Comparison of ENCODE assay signal across 19 cellular contexts in the genomic region with DNA sequence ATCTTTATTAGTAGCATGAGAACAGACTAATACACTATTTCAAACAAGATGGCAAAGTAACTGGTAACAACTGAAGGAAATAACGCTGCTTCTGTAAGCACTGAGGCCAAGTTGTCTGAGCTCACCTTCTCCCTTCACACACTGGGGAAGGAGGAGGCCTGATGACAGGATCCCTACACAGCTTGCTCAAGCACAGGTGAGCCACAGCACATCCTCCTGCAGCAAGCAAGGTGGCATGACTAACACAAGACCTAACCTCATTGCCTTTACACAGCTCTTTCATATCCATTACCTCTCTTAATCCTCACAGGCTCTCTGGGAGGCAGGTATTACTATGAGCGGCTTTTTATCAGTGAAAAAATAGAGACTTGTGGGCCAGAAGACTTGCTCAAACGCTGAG.
DNase-seq lines count a peak whose midpoint lies in the region; ATAC-seq, FAIRE-seq and TF ChIP-seq lines count a peak whose summit lies in the region.
"Had no signal": no experiment of that assay in that cellular context is flagged by ENCODE, and none has a peak within 500 bp of the region (broad histone marks: within the 10 kb centered on the region; RNA-seq: fewer than 3 reads in every experiment).

No MANE protein-coding gene starts in this region.

- no peak overlapping the region for H3K9ac ChIP-seq in trophoblast cell (ENCODE audit: low read length)

- no peak overlapping the region for H4K91ac ChIP-seq in trophoblast cell (ENCODE audit: low read depth, low read length)

- no peak for ATAC-seq in GM23338
- ATAC-seq: HepG2 had no signal

- TF ChIP-seq CTCF in bronchial epithelial cell (IDR thresholded peaks at IDR 0.05; ENCODE audit: insufficient read depth, low read length, severe bottlenecking): no peak
- TF ChIP-seq CTCF in GM23338 (conservative IDR thresholded peaks at IDR 0.05; ENCODE audit: low read depth in 2 of 2): no peak

- peaks cover 5% of the 10 kb centered on the region; the same call in 2 of the 3 replicates for H3K4me1 Mint-ChIP-seq in GM23338

- no peak overlapping the region for H4K8ac ChIP-seq in trophoblast cell (ENCODE audit: low read depth, low read length)

- no peak overlapping the region for H3K27ac ChIP-seq in trophoblast cell (ENCODE audit: low read depth, low read length)
- H3K27ac ChIP-seq in GM23338 (ENCODE audit: low read depth): no peak overlapping the region
- H3K27ac ChIP-seq: HL-60 had no signal

- H3K4me3 ChIP-seq in bronchial epithelial cell (ENCODE audit: low read depth, low read length) (no peak overlapping the region), trophoblast cell (ENCODE audit: low read depth, low read length) (no peak overlapping the region), GM23338 (no peak overlapping the region)

- no peak overlapping the region for H3K23ac ChIP-seq in trophoblast cell (ENCODE audit: low read length)

- H3K36me3 Mint-ChIP-seq in GM23338 (ENCODE audit: low read depth): peaks cover 5% of the 10 kb centered on the region; the same call in 2 of the 3 replicates

- no peak overlapping the region for H2BK12ac ChIP-seq in trophoblast cell (ENCODE audit: low read length)

- no peak overlapping the region for H2BK5ac ChIP-seq in trophoblast cell (ENCODE audit: low read depth, low read length, poor library complexity)

- no peaks in the 10 kb centered on the region; the same call in 1 of the 2 replicates for H4K20me1 ChIP-seq in GM23338 (replicated peaks; ENCODE audit: insufficient read depth)

- no CpG with 5 or more reads among the region's 3 CpGs for WGBS in trophoblast cell (ENCODE audit: extremely low coverage, insufficient coverage, insufficient read length)

- H3K27me3 ChIP-seq in bronchial epithelial cell (ENCODE audit: control insufficient read depth, insufficient read depth, low read length) (no peaks in the 10 kb centered on the region), trophoblast cell (ENCODE audit: insufficient read depth, low read length) (no peaks in the 10 kb centered on the region), GM23338 (ENCODE audit: insufficient read depth) (no peaks in the 10 kb centered on the region)

- H2AFZ ChIP-seq in trophoblast cell (ENCODE audit: insufficient read depth, low read length, poor library complexity) (no peak overlapping the region), GM23338 (no peak overlapping the region)

- H3K27ac Mint-ChIP-seq in GM23338: no peak overlapping the region; the same call in 1 of the 2 replicates
- H3K27ac Mint-ChIP-seq: B cell; CD4-positive, CD25-positive, alpha-beta regulatory T cell had no signal

- no peak overlapping the region for H4K12ac ChIP-seq in trophoblast cell (ENCODE audit: low read depth, low read length)

- no peaks in the 10 kb centered on the region; the same call in 1 of the 2 replicates for H3K9me2 ChIP-seq in GM23338 (ENCODE audit: insufficient read depth)

- H3K36me3 ChIP-seq in bronchial epithelial cell (ENCODE audit: control insufficient read depth, insufficient read depth, low read length) (no peaks in the 10 kb centered on the region), trophoblast cell (ENCODE audit: control insufficient read depth in 1 of 2, insufficient read depth in 2 of 2, low read length in 2 of 2) (no peaks in the 10 kb centered on the region), GM23338 (ENCODE audit: insufficient read depth) (no peaks in the 10 kb centered on the region)

- TF ChIP-seq POLR2A in erythroblast (IDR thresholded peaks at IDR 0.05; ENCODE audit: low read length): peak; percentile 36

- H2BK120ac ChIP-seq in trophoblast cell (ENCODE audit: insufficient read depth, low read length, poor library complexity): no peak overlapping the region

- H3K9me3 ChIP-seq in trophoblast cell (ENCODE audit: insufficient read depth, low read depth, low read length): no peaks in the 10 kb centered on the region
- H3K9me3 ChIP-seq: Caco-2 had no signal

- H3K18ac ChIP-seq in trophoblast cell (ENCODE audit: low read length): no peak overlapping the region

- H2AK5ac ChIP-seq in trophoblast cell (ENCODE audit: low read length): no peak overlapping the region

- H3K14ac ChIP-seq in trophoblast cell (ENCODE audit: low read length): no peak overlapping the region

- no peaks in the 10 kb centered on the region for H3F3A ChIP-seq in GM23338 (replicated peaks; ENCODE audit: low read depth)

- H3K4ac ChIP-seq in trophoblast cell (ENCODE audit: low read depth, low read length): peak overlapping the region; percentile 24

- no peak overlapping the region for H3K4me3 Mint-ChIP-seq in GM23338
- H3K4me3 Mint-ChIP-seq: B cell; CD4-positive, CD25-positive, alpha-beta regulatory T cell had no signal

- H3K79me2 ChIP-seq in trophoblast cell (ENCODE audit: control insufficient read depth, insufficient read depth, low read length, poor library complexity): peaks cover 1% of the 10 kb centered on the region
- H3K79me2 ChIP-seq in GM23338 (replicated peaks; ENCODE audit: insufficient read depth): peaks cover 13% of the 10 kb centered on the region; the same call in 1 of the 2 replicates

- FAIRE-seq in HTR-8/SVneo (lab: Jason Lieb, UNC) (peak; percentile 16), bronchial epithelial cell (lab: Jason Lieb, UNC) (no peak)
- FAIRE-seq: D721Med, G401.6, GM12891, GM19239, H54, HepG2 had no signal

- no peaks in the 10 kb centered on the region for H3K79me1 ChIP-seq in trophoblast cell (ENCODE audit: low read length)

- H3K27me3 Mint-ChIP-seq in GM23338 (ENCODE audit: insufficient read depth, low read depth, poor library complexity): no peaks in the 10 kb centered on the region
- H3K27me3 Mint-ChIP-seq: B cell; CD4-positive, CD25-positive, alpha-beta regulatory T cell had no signal

- DNase-seq in HTR-8/SVneo (ENCODE audit: insufficient read length, low spot score) (no peak), bronchial epithelial cell (ENCODE audit: low read depth) (peak; percentile 56), erythroblast (lab: John Stamatoyannopoulos, UW) (no peak), trophoblast cell (no peak), NCI-H1930 (lab: John Stamatoyannopoulos, UW) (no peak), GM23338 (ENCODE audit: low spot score) (no peak)
- DNase-seq in stimulated activated naive CD4-positive, alpha-beta T cell (lab: John Stamatoyannopoulos, UW): no peak
- DNase-seq: C1 segment of cervical spinal cord; Caco-2; CD4-positive, CD25-positive, alpha-beta regulatory T cell; HCEC 1CT had no signal

- H3K4me2 ChIP-seq in trophoblast cell (ENCODE audit: low read length) (no peak overlapping the region), GM23338 (no peak overlapping the region)

- H3K4me1 ChIP-seq in trophoblast cell (ENCODE audit: control insufficient read depth in 1 of 2, insufficient read depth in 2 of 2, low read length in 2 of 2) (peaks cover 4 to 7% of the 10 kb centered on the region in 2 experiments), GM23338 (ENCODE audit: insufficient read depth) (no peaks in the 10 kb centered on the region; the same call in 1 of the 2 replicates)
- H3K4me1 ChIP-seq: Caco-2 had no signal

- no peaks in the 10 kb centered on the region; the same call in 1 of the 3 replicates for H3K9me3 Mint-ChIP-seq in GM23338
- H3K9me3 Mint-ChIP-seq: CD4-positive, CD25-positive, alpha-beta regulatory T cell had no signal

TF ChIP-seq in GM23338, 12 proteins besides CTCF, POLR2A, EP300 and RAD21 (continues in another document):
- TF ChIP-seq, protein P1, sequence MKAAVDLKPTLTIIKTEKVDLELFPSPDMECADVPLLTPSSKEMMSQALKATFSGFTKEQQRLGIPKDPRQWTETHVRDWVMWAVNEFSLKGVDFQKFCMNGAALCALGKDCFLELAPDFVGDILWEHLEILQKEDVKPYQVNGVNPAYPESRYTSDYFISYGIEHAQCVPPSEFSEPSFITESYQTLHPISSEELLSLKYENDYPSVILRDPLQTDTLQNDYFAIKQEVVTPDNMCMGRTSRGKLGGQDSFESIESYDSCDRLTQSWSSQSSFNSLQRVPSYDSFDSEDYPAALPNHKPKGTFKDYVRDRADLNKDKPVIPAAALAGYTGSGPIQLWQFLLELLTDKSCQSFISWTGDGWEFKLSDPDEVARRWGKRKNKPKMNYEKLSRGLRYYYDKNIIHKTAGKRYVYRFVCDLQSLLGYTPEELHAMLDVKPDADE (IDR thresholded peaks at IDR 0.05): no peak
- TF ChIP-seq, protein P2, sequence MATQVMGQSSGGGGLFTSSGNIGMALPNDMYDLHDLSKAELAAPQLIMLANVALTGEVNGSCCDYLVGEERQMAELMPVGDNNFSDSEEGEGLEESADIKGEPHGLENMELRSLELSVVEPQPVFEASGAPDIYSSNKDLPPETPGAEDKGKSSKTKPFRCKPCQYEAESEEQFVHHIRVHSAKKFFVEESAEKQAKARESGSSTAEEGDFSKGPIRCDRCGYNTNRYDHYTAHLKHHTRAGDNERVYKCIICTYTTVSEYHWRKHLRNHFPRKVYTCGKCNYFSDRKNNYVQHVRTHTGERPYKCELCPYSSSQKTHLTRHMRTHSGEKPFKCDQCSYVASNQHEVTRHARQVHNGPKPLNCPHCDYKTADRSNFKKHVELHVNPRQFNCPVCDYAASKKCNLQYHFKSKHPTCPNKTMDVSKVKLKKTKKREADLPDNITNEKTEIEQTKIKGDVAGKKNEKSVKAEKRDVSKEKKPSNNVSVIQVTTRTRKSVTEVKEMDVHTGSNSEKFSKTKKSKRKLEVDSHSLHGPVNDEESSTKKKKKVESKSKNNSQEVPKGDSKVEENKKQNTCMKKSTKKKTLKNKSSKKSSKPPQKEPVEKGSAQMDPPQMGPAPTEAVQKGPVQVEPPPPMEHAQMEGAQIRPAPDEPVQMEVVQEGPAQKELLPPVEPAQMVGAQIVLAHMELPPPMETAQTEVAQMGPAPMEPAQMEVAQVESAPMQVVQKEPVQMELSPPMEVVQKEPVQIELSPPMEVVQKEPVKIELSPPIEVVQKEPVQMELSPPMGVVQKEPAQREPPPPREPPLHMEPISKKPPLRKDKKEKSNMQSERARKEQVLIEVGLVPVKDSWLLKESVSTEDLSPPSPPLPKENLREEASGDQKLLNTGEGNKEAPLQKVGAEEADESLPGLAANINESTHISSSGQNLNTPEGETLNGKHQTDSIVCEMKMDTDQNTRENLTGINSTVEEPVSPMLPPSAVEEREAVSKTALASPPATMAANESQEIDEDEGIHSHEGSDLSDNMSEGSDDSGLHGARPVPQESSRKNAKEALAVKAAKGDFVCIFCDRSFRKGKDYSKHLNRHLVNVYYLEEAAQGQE (IDR thresholded peaks at IDR 0.05; ENCODE audit: unreplicated experiment): no peak
- no peak for TF ChIP-seq ZNF331 (CRISPR knock-in tag; IDR thresholded peaks at IDR 0.05; ENCODE audit: low read depth)
- TF ChIP-seq ZNF114 (CRISPR knock-in tag; IDR thresholded peaks at IDR 0.05): no peak
- TF ChIP-seq CREB1 (CRISPR knock-in tag; IDR thresholded peaks at IDR 0.05; ENCODE audit: low read depth): no peak
